In genomic region chr14:51990488-51990887, GRCh38 we compare ENCODE assay signal across 1 cellular context.
TF ChIP-seq lines count a peak whose summit lies in the region.

No MANE protein-coding gene starts in this region.

TF ChIP-seq in H1, 55 proteins besides CTCF, POLR2A, EP300 and RAD21:
- TF ChIP-seq RNF2 (IDR thresholded peaks at IDR 0.05; ENCODE audit: borderline replicate concordance, low read depth, low read length, missing control alignments, poor library complexity, severe bottlenecking) (no peak), SUZ12 (IDR thresholded peaks at IDR 0.05; ENCODE audit: low read length) (no peak), POLR2AphosphoS5 (IDR thresholded peaks at IDR 0.05; ENCODE audit: low read depth, low read length) (no peak), ATF2 (IDR thresholded peaks at IDR 0.05; ENCODE audit: low read length) (no peak), E2F6 (IDR thresholded peaks at IDR 0.05) (no peak), NRF1 (IDR thresholded peaks at IDR 0.05; ENCODE audit: low read depth, low read length) (no peak), NANOG (IDR thresholded peaks at IDR 0.05; ENCODE audit: insufficient read depth, low read depth, low read length, poor library complexity, severe bottlenecking) (no peak), CHD7 (IDR thresholded peaks at IDR 0.05; ENCODE audit: insufficient replicate concordance, low read length) (no peak), SIRT6 (IDR thresholded peaks at IDR 0.05; ENCODE audit: low read length) (no peak), RBBP5 (IDR thresholded peaks at IDR 0.05; ENCODE audit: borderline replicate concordance, low read depth, low read length) (no peak), SP1 (IDR thresholded peaks at IDR 0.05; ENCODE audit: low read depth, low read length) (no peak)
